12 cellular contexts compared by ENCODE assay signal in the genomic region with DNA sequence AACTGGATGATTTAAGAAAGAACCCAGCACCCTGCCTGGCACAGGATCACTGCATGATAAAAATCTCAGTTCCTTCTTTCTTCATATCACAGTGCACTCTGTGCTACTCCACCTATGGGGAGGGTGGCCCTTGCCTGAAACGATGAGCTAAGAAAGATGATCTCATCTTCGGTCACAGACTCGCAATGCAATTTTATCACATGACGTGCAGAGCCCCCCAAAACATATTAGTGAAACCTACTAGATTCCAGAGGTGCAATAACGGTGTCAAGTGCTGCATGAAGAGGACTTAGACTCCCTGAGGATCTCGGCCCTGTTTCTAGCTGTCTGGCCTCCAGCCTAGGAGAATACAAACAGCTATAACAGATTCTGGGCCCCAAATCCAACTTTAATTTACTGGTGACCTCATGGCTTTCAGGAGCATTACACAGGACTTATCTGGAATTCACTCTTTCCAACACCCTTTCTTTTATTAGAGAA.
DNase-seq lines count a peak whose midpoint lies in the region; ATAC-seq and TF ChIP-seq lines count a peak whose summit lies in the region.
"Had no signal": no experiment of that assay in that cellular context is flagged by ENCODE, and none has a peak within 500 bp of the region (broad histone marks: within the 10 kb centered on the region; RNA-seq: fewer than 3 reads in every experiment).

No MANE protein-coding gene starts in this region.

- peaks cover 74% of the 10 kb centered on the region for H3K4me1 ChIP-seq in Karpas-422 (ENCODE audit: low read length)

- no peak overlapping the region for H3K27ac Mint-ChIP-seq in stimulated activated memory B cell treated with anti-CD40 and anti-IgM and Interleukin-4, amounts not matched to agents 10 μg/mL and 1 μg/mL and 100 μg/mL, for 72 hours
- no peak overlapping the region for H3K27ac Mint-ChIP-seq in type B pancreatic cell
- H3K27ac Mint-ChIP-seq: activated naive CD8-positive, alpha-beta T cell treated with anti-CD3 and anti-CD28 coated beads, Interleukin-2, amount 10 ng/mL, durations not matched to agents 7 days and 5 days had no signal

- no peak overlapping the region for H3K9ac ChIP-seq in Karpas-422 (ENCODE audit: low read length)

- no peaks in the 10 kb centered on the region for H3K27me3 ChIP-seq in Karpas-422 (ENCODE audit: low read length)

- no peak overlapping the region for H3K4me3 ChIP-seq in Karpas-422 (ENCODE audit: low read length)

- no peaks in the 10 kb centered on the region for H3K9me3 Mint-ChIP-seq in stimulated activated memory B cell treated with anti-CD40 and anti-IgM and Interleukin-4, amounts not matched to agents 10 μg/mL and 1 μg/mL and 100 μg/mL, for 72 hours
- H3K9me3 Mint-ChIP-seq in type B pancreatic cell = no peaks in the 10 kb centered on the region
- H3K9me3 Mint-ChIP-seq: activated naive CD8-positive, alpha-beta T cell treated with anti-CD3 and anti-CD28 coated beads, Interleukin-2, amount 10 ng/mL, durations not matched to agents 7 days and 5 days had no signal

- H3K27ac ChIP-seq in Karpas-422 (ENCODE audit: low read length) = peak overlapping the region; percentile 27; the same call in 1 of the 2 replicates

- H2AFZ ChIP-seq in Karpas-422 (ENCODE audit: low read length) = no peak overlapping the region

- H3K4me1 Mint-ChIP-seq in stimulated activated memory B cell treated with anti-CD40 and anti-IgM and Interleukin-4, amounts not matched to agents 10 μg/mL and 1 μg/mL and 100 μg/mL, for 72 hours = peaks cover 28% of the 10 kb centered on the region
- H3K4me1 Mint-ChIP-seq in type B pancreatic cell (ENCODE audit: unreplicated experiment) = peaks cover 4% of the 10 kb centered on the region
- H3K4me1 Mint-ChIP-seq: activated naive CD8-positive, alpha-beta T cell treated with anti-CD3 and anti-CD28 coated beads, Interleukin-2, amount 10 ng/mL, durations not matched to agents 7 days and 5 days had no signal

- H4K20me1 ChIP-seq in Karpas-422 (ENCODE audit: insufficient read depth, low read depth, low read length) = no peaks in the 10 kb centered on the region

- DNase-seq in Karpas-422 (no peak), NCI-H1105 (lab: John Stamatoyannopoulos, UW) (no peak), type B pancreatic cell (ENCODE audit: extremely low spot score, unreplicated experiment) (no peak), NOMO-1 treated with DMSO at 0.1 percent for 48 hours (lab: John Stamatoyannopoulos, UW; ENCODE audit: unreplicated experiment) (no peak)
- DNase-seq: activated CD4-positive, alpha-beta T cell treated with anti-CD3 and anti-CD28 coated beads, Interleukin-2, amount 50 U/mL, for 1 hour; activated naive CD8-positive, alpha-beta T cell treated with anti-CD3 and anti-CD28 coated beads, Interleukin-2, amount 10 ng/mL, durations not matched to agents 7 days and 5 days; DMS 273 treated with DMSO at 0.1 percent for 48 hours; stimulated activated naive CD4-positive, alpha-beta T cell had no signal

- no peaks in the 10 kb centered on the region for H3K9me3 ChIP-seq in Karpas-422 (ENCODE audit: low read length)

- ATAC-seq in GM18858 (IDR thresholded peaks at IDR 0.05; ENCODE audit: unreplicated experiment) (peak; percentile 74), GM21825 (IDR thresholded peaks at IDR 0.05; ENCODE audit: unreplicated experiment) (peak; percentile 63), HG03097 (IDR thresholded peaks at IDR 0.05; ENCODE audit: low FRiP score, unreplicated experiment) (no peak)
- ATAC-seq in stimulated activated memory B cell treated with anti-CD40 and anti-IgM and Interleukin-4, amounts not matched to agents 10 μg/mL and 1 μg/mL and 100 μg/mL, for 72 hours = peak; percentile 71

- no peak overlapping the region for H3K4me2 ChIP-seq in Karpas-422 (ENCODE audit: low read depth, low read length, poor library complexity, severe bottlenecking)

- H3K36me3 Mint-ChIP-seq in stimulated activated memory B cell treated with anti-CD40 and anti-IgM and Interleukin-4, amounts not matched to agents 10 μg/mL and 1 μg/mL and 100 μg/mL, for 72 hours = peaks cover 5% of the 10 kb centered on the region
- H3K36me3 Mint-ChIP-seq in type B pancreatic cell = no peaks in the 10 kb centered on the region
- H3K36me3 Mint-ChIP-seq: activated naive CD8-positive, alpha-beta T cell treated with anti-CD3 and anti-CD28 coated beads, Interleukin-2, amount 10 ng/mL, durations not matched to agents 7 days and 5 days had no signal

- no peaks in the 10 kb centered on the region for H3K27me3 Mint-ChIP-seq in stimulated activated memory B cell treated with anti-CD40 and anti-IgM and Interleukin-4, amounts not matched to agents 10 μg/mL and 1 μg/mL and 100 μg/mL, for 72 hours
- peaks cover 8% of the 10 kb centered on the region for H3K27me3 Mint-ChIP-seq in type B pancreatic cell

- no peak overlapping the region for H3K4me3 Mint-ChIP-seq in stimulated activated memory B cell treated with anti-CD40 and anti-IgM and Interleukin-4, amounts not matched to agents 10 μg/mL and 1 μg/mL and 100 μg/mL, for 72 hours
- H3K4me3 Mint-ChIP-seq in type B pancreatic cell = no peak overlapping the region
- H3K4me3 Mint-ChIP-seq: activated naive CD8-positive, alpha-beta T cell treated with anti-CD3 and anti-CD28 coated beads, Interleukin-2, amount 10 ng/mL, durations not matched to agents 7 days and 5 days had no signal

- H3K36me3 ChIP-seq in Karpas-422 (ENCODE audit: insufficient read depth, low read length) = peaks cover 12% of the 10 kb centered on the region; the same call in 1 of the 2 replicates

- H3K79me2 ChIP-seq in Karpas-422 (ENCODE audit: low read length) = peaks cover 93% of the 10 kb centered on the region

- no peaks in the 10 kb centered on the region for H3K9me2 ChIP-seq in Karpas-422 (replicated peaks; ENCODE audit: insufficient read depth, low read length)

- TF ChIP-seq CTCF in type B pancreatic cell (conservative IDR thresholded peaks at IDR 0.05) = no peak
